ENCODE assay signal across 8 cellular contexts in the genomic region with DNA sequence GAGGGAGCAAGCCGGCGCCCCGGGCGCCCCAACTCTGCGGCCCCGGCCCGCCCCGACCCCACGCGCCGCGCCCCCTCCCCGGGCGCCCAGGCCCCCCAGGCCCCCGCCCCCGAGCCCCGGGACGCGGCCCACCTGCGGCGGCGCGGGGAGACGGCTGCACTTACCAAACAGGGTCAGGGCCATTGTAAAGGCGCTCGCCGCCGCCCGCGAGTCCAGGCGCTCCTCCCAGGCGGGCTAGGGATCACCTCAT. TPM values are rescaled to one million over a fixed set of nuclear protein-coding genes. Genes with fewer than 3 reads are reported as not detected.
DNase-seq lines count a peak whose midpoint lies in the region; ATAC-seq and TF ChIP-seq lines count a peak whose summit lies in the region.

No MANE protein-coding gene starts in this region.

- no peaks in the 10 kb centered on the region for H3K36me3 Mint-ChIP-seq in T-helper 17 cell (ENCODE audit: low read depth)
- no peaks in the 10 kb centered on the region for H3K36me3 Mint-ChIP-seq in glutamatergic neuron (ENCODE audit: unreplicated experiment)

- peak; percentile 54 for DNase-seq in GM13977 (ENCODE audit: low spot score)
- no peak for DNase-seq in T-helper 17 cell
- DNase-seq in glutamatergic neuron = peak; percentile 55
- DNase-seq in retinal pigment epithelial cell (ENCODE audit: low read depth) = no peak
- no peak for DNase-seq in SKM-1 treated with dmso at 0.1 percent for 144 hours (lab: John Stamatoyannopoulos, UW; ENCODE audit: unreplicated experiment)
- no peak for DNase-seq in NCI-H1092 treated with DMSO at 0.1 percent for 48 hours (lab: John Stamatoyannopoulos, UW)
- DNase-seq in midbrain (lab: John Stamatoyannopoulos, UW) = no peak

- H3K4me3 Mint-ChIP-seq in T-helper 17 cell (peak overlapping the region; percentile 92), glutamatergic neuron (ENCODE audit: unreplicated experiment) (peak overlapping the region; percentile 96)

- H3K9me3 Mint-ChIP-seq in glutamatergic neuron (ENCODE audit: unreplicated experiment) = peaks cover 14% of the 10 kb centered on the region

- TF ChIP-seq CTCF in GM13977 (IDR thresholded peaks at IDR 0.05; ENCODE audit: extremely low read depth, insufficient read depth, missing control alignments) = no peak
- TF ChIP-seq CTCF in glutamatergic neuron (IDR thresholded peaks at IDR 0.05; ENCODE audit: partially characterized antibody, unreplicated experiment) = no peak
- no peak for TF ChIP-seq CTCF in retinal pigment epithelial cell (conservative IDR thresholded peaks at IDR 0.05; ENCODE audit: low read depth, low read length)

- peaks cover 6% of the 10 kb centered on the region for H3K4me1 Mint-ChIP-seq in T-helper 17 cell
- H3K4me1 Mint-ChIP-seq in glutamatergic neuron (ENCODE audit: low read depth, unreplicated experiment) = peaks cover 32% of the 10 kb centered on the region

- in situ Hi-C loops in GM13977 (cut with MboI; ENCODE audit: low pct_unique_long_range_greater_than_20kb, low sequenced_read_pairs, unreplicated experiment) = no loop called here

- H3K27me3 Mint-ChIP-seq in T-helper 17 cell (peaks cover 25% of the 10 kb centered on the region), glutamatergic neuron (ENCODE audit: unreplicated experiment) (peaks cover 4% of the 10 kb centered on the region)

- H3K27ac Mint-ChIP-seq in T-helper 17 cell = peak overlapping the region; percentile 54
- peak overlapping the region; percentile 97 for H3K27ac Mint-ChIP-seq in glutamatergic neuron (ENCODE audit: unreplicated experiment)

- H3K9me3 ChIP-seq in T-helper 17 cell (ENCODE audit: control insufficient read depth, low read length, poor library complexity, severe bottlenecking) = no peaks in the 10 kb centered on the region

- peak; percentile 35 for ATAC-seq in HG02798 (IDR thresholded peaks at IDR 0.05; ENCODE audit: poor library complexity, unreplicated experiment)
- no peak for ATAC-seq in T-helper 17 cell

- H3K4me3 ChIP-seq in retinal pigment epithelial cell (ENCODE audit: low read length) = peak overlapping the region; percentile 65

RNA-seq across cellular contexts. Expression of gene CHN1, which starts 0.5 kb away (rescaled TPM):
- total RNA-seq in T-helper 17 cell = 10 to 100 TPM; 16.5 to 16.6 TPM
- total RNA-seq in glutamatergic neuron (ENCODE audit: unreplicated experiment) = 212 TPM

Comparison
In these comparisons a context has a peak if more than half of its experiments do, and no peak if none do; other contexts are left out.
1. DNase-seq: peak in GM13977 (single experiment) and glutamatergic neuron (single experiment); none in T-helper 17 cell (0 of 3), retinal pigment epithelial cell (single experiment), SKM-1 treated with dmso at 0.1 percent for 144 hours (single experiment), NCI-H1092 treated with DMSO at 0.1 percent for 48 hours (single experiment) and midbrain (single experiment).
2. RNA of gene CHN1, which starts 0.5 kb away (total RNA-seq): 212 TPM in glutamatergic neuron (single experiment); 16.5 to 16.6 TPM in T-helper 17 cell; every median in the first group is over 10 times any median in the second.